Comparison of ENCODE assay signal across 14 cellular contexts in the genomic region with DNA sequence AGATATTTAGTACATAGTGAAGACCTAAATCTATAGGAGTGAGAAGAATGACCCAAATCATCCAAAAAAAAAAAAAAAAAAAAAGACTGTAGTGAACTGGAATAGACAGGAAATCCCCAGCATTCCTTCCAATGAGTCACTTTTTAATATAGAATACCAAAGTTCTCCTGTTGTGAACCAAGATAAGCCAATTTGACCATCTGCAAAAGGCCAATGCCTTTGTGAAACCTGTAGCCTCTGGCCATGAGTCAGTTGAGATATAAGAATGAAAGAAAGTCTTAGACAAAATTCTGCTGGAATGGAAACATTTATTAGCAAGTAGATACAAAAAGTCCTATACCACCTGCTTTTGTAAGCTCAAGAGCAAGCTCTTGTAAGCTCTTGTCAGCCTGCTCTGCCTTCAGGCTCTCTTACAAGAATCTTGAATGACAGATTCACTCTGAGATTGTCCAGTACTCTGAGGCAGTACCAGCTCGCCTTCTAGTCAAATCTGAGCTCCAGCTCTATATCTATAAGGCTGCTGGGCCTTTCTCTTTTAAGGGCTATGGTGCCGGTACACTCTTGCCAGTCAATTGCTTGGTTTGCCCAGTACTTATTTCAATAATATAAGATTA.
A peak's percentile ranks its signal among the peaks of the same experiment; 100 is the strongest.
DNase-seq lines count a peak whose midpoint lies in the region; ATAC-seq lines count a peak whose summit lies in the region.
"Had no signal": no experiment of that assay in that cellular context is flagged by ENCODE, and none has a peak within 500 bp of the region (broad histone marks: within the 10 kb centered on the region; RNA-seq: fewer than 3 reads in every experiment).

No MANE protein-coding gene starts in this region.

- peak; percentile 48 for DNase-seq in Caki2 (ENCODE audit: low read depth)
- peak; percentile 12 for DNase-seq in OCI-M1 (lab: John Stamatoyannopoulos, UW)
- DNase-seq in dermis blood vessel endothelial cell = peak; percentile 94
- no peak for DNase-seq in putamen (ENCODE audit: low spot score)
- no peak for DNase-seq in AML-193 (lab: John Stamatoyannopoulos, UW)
- DNase-seq in SHP77 treated with DMSO at 0.1 percent for 48 hours (lab: John Stamatoyannopoulos, UW) = no peak
- DNase-seq: activated T-cell treated with anti-CD3 and anti-CD28 coated beads, Interleukin-2, amount 50 U/mL, for 72 hours; NCI-H2081 treated with DMSO at 0.1 percent for 48 hours; upper lobe of left lung; WERI-Rb-1 had no signal

- in situ Hi-C loops in Caki2 (cut with HindIII; ENCODE audit: low pct_unique_long_range_greater_than_20kb, low sequenced_read_pairs) = no loop called here

- H3K27ac ChIP-seq in mesodermal cell (ENCODE audit: low read depth, low read length, severe bottlenecking) = peak overlapping the region; percentile 93
- H3K27ac ChIP-seq: hepatocyte, upper lobe of left lung, WERI-Rb-1 had no signal

- no peak overlapping the region for H3K4me3 ChIP-seq in mesodermal cell (ENCODE audit: extremely low read depth, insufficient read depth, low read length, poor library complexity, severe bottlenecking)
- H3K4me3 ChIP-seq: hepatocyte, upper lobe of left lung had no signal

- peaks cover 9% of the 10 kb centered on the region for H3K9me3 ChIP-seq in mesodermal cell (ENCODE audit: control insufficient read depth, low read length)
- H3K9me3 ChIP-seq: upper lobe of left lung had no signal

- 83% methylated on average over 1 of the region's 2 CpGs; no CpG with 5 or more reads in 1 of the 2 experiments for WGBS in mesodermal cell (ENCODE audit: insufficient coverage in 2 of 2), 2 experiments

- H3K36me3 ChIP-seq in mesodermal cell (ENCODE audit: control insufficient read depth, insufficient read depth, low read length) = no peaks in the 10 kb centered on the region
- H3K36me3 ChIP-seq: upper lobe of left lung, WERI-Rb-1 had no signal

- ATAC-seq in GM18519 (IDR thresholded peaks at IDR 0.05; ENCODE audit: low FRiP score, unreplicated experiment) = no peak
- ATAC-seq: activated T-cell treated with anti-CD3 and anti-CD28 coated beads, Interleukin-2, amount 50 U/mL, for 72 hours; sciatic nerve had no signal

- H3K4me1 ChIP-seq in mesodermal cell (ENCODE audit: control insufficient read depth, insufficient read depth, low read length, poor library complexity, severe bottlenecking) = peaks cover 17% of the 10 kb centered on the region
- H3K4me1 ChIP-seq: upper lobe of left lung had no signal

Comparison
In these comparisons a context has a peak if more than half of its experiments do, and no peak if none do; other contexts are left out.
1. DNase-seq: peak in Caki2 (single experiment), OCI-M1 (single experiment) and dermis blood vessel endothelial cell (single experiment); none in putamen (single experiment), AML-193 (0 of 2) and SHP77 treated with DMSO at 0.1 percent for 48 hours (single experiment).